ENCODE assay signal across 18 cellular contexts in the genomic region with DNA sequence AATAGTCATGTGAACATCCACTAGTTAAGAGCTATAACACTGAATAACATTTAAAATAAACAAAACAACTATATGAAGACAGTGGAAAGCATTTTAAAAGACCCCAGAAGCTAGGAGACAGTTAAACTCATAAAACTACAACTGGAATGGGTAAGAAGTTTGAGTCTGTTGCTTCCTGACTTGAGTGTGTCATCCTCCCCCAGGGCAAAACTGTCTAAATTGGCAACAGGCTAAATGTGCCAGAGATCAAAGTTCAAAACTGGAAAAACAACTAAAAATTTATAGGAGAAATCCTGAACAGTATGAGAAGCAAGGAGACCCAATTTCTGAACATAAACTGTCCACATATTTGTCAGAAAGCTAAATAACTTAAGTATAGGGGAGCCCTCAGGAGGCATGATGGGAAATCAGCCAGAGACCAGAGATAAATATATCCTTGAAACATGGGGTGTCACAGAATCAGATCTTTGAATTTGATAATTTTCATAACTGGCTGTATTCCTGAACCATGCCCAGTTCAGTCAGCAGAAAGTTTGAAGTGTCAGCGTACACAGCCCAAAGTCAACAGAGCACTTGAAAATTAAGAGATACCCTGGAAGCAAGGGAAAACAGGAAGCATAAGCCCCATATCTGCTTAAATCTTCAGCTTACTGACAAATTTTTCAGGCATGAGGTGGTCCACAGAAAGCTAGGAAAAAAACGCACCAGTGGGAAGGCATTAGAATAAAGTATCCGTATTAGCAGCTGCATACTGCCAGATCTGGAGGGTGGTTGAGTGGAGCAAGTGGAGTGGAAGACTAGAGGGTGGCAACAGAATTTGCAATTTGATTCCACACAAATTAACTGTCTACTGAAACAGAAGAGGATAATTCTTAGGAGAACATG.
DNase-seq lines count a peak whose midpoint lies in the region; ATAC-seq and TF ChIP-seq lines count a peak whose summit lies in the region.
"Had no signal": no experiment of that assay in that cellular context is flagged by ENCODE, and none has a peak within 500 bp of the region (broad histone marks: within the 10 kb centered on the region; RNA-seq: fewer than 3 reads in every experiment).

No MANE protein-coding gene starts in this region.

- peaks cover 11% of the 10 kb centered on the region for H3K4me1 ChIP-seq in foreskin keratinocyte
- no peaks in the 10 kb centered on the region for H3K4me1 ChIP-seq in heart left ventricle

- DNase-seq in BJ (ENCODE audit: low read depth) (peak; percentile 1), EL (peak; percentile 62), RWPE1 (ENCODE audit: low spot score) (peak; percentile 23), foreskin keratinocyte (peak in 1 of 2 donors; percentile 58), DMS153 (lab: John Stamatoyannopoulos, UW) (no peak), left colon (no peak), heart left ventricle (no peak)
- no peak for DNase-seq in central memory CD4-positive, alpha-beta T cell
- DNase-seq: ACHN; Calu3; CD4-positive, CD25-positive, alpha-beta regulatory T cell; DMS79 treated with DMSO at 0.1 percent for 48 hours; GF-D8; KG1; NCI-H1105; NCI-H1694; NCI-H526 treated with DMSO at 0.1 percent for 48 hours had no signal

- TF ChIP-seq CTCF in BJ (IDR thresholded peaks at IDR 0.05; ENCODE audit: insufficient read depth, low read depth, low read length) = no peak
- TF ChIP-seq CTCF in RWPE1 (conservative IDR thresholded peaks at IDR 0.05; ENCODE audit: low read depth) = no peak
- TF ChIP-seq CTCF in foreskin keratinocyte (conservative IDR thresholded peaks at IDR 0.05) = no peak
- TF ChIP-seq CTCF in heart left ventricle (IDR thresholded peaks at IDR 0.05) = no peak

- POLR2A ChIA-PET in BJ (lab: Charles Lee) (no interaction called here), RWPE1 (lab: Yijun Ruan, JAX; ENCODE audit: low non-redundant PET) (interaction anchor here (0.6 kb wide), 1 partner anchor 63 kb away, joined by 3 read pairs; no protein-coding TSS in a partner anchor)

- no peaks in the 10 kb centered on the region for H3K27me3 ChIP-seq in BJ (ENCODE audit: control insufficient read depth, insufficient read depth, low read length)
- no peaks in the 10 kb centered on the region for H3K27me3 ChIP-seq in foreskin keratinocyte
- no peaks in the 10 kb centered on the region for H3K27me3 ChIP-seq in heart left ventricle

- ATAC-seq in foreskin keratinocyte (peak; percentile 66), left colon (no peak), heart left ventricle (no peak)
- ATAC-seq: GM23338 had no signal

- no peaks in the 10 kb centered on the region for H3K36me3 ChIP-seq in BJ (ENCODE audit: control insufficient read depth, insufficient read depth, low read length)
- H3K36me3 ChIP-seq in heart left ventricle = no peaks in the 10 kb centered on the region

- no peak overlapping the region for H3K4me3 ChIP-seq in BJ (ENCODE audit: low read depth, low read length)
- no peak overlapping the region for H3K4me3 ChIP-seq in heart left ventricle
- H3K4me3 ChIP-seq: GM23338 had no signal

- H3K9me3 ChIP-seq in heart left ventricle = peaks cover 0 to 28% (median 9%) of the 10 kb centered on the region in 12 donors

- TF ChIP-seq POLR2A in heart left ventricle (IDR thresholded peaks at IDR 0.05) = no peak

- intact Hi-C loops in left colon (cut with DNase I, micrococcal nuclease) (no loop called here), heart left ventricle (cut with DNase I) (no loop called here)

- CTCF ChIA-PET in BJ (lab: Yijun Ruan, JAX) (interaction anchor here (1.1 kb wide), 1 partner anchor 10 kb away, joined by 3 read pairs; no protein-coding TSS in a partner anchor), RWPE1 (lab: Yijun Ruan, JAX) (interaction anchor here (0.6 kb wide), 1 partner anchor 49 kb away, joined by 5 read pairs; no protein-coding TSS in a partner anchor)

- 88 to 92% (median 89%) methylated on average over 3 of the region's 3 CpGs for WGBS in heart left ventricle, 4 donors

- H3K27ac ChIP-seq in RWPE1 (no peak overlapping the region), foreskin keratinocyte (no peak overlapping the region), heart left ventricle (no peak overlapping the region)

Comparison
In these comparisons a context has a peak if more than half of its experiments do, and no peak if none do; other contexts are left out.
1. DNase-seq: peak in BJ (single experiment), EL (single experiment) and RWPE1 (single experiment); none in DMS153 (single experiment), left colon (0 of 2), heart left ventricle (0 of 5) and central memory CD4-positive, alpha-beta T cell (single experiment).